1 cellular context compared by ENCODE assay signal in genomic region chr16:89209522-89210044, GRCh38.
TF ChIP-seq lines count a peak whose summit lies in the region.

No MANE protein-coding gene starts in this region.

TF ChIP-seq in K562, 482 proteins besides CTCF, POLR2A, EP300 and RAD21:
- TF ChIP-seq ZBTB34 (CRISPR knock-in tag; IDR thresholded peaks at IDR 0.05), result no peak
- peak; percentile 77 for TF ChIP-seq PKNOX1 (IDR thresholded peaks at IDR 0.05)
- TF ChIP-seq SMARCA4 (IDR thresholded peaks at IDR 0.05), result no peak
- no peak for TF ChIP-seq HNRNPK (IDR thresholded peaks at IDR 0.05; ENCODE audit: low read depth, low read length, poor library complexity, severe bottlenecking)
